ENCODE assay signal across 22 cellular contexts in genomic region chr1:86906419-86906818, GRCh38.
DNase-seq lines count a peak whose midpoint lies in the region; ATAC-seq and TF ChIP-seq lines count a peak whose summit lies in the region.
"Had no signal": no experiment of that assay in that cellular context is flagged by ENCODE, and none has a peak within 500 bp of the region (broad histone marks: within the 10 kb centered on the region; RNA-seq: fewer than 3 reads in every experiment).

No MANE protein-coding gene starts in this region.

- DNase-seq in DMS153 treated with DMSO at 0.1 percent for 48 hours (lab: John Stamatoyannopoulos, UW; ENCODE audit: unreplicated experiment) (peak; percentile 45), LNCaP clone FGC (ENCODE audit: low read depth) (peak; percentile 78), NCI-H69 (lab: John Stamatoyannopoulos, UW) (peak; percentile 51), iris pigment epithelial cell (ENCODE audit: low read depth) (peak; percentile 21), DMS53 treated with DMSO at 0.1 percent for 48 hours (lab: John Stamatoyannopoulos, UW; ENCODE audit: unreplicated experiment) (no peak), NCI-H1048 (lab: John Stamatoyannopoulos, UW) (no peak)
- DNase-seq in activated CD4-positive, alpha-beta T cell treated with anti-CD3 and anti-CD28 coated beads for 48 hours = no peak
- no peak for DNase-seq in stimulated activated naive CD8-positive, alpha-beta T cell treated with anti-CD3 and anti-CD28 coated beads, Interleukin-15, amount 100 ng/mL, for 72 hours
- DNase-seq: activated CD4-positive, alpha-beta memory T cell treated with anti-CD3 and anti-CD28 coated beads, Interleukin-2, amount 10 ng/mL, durations not matched to agents 7 days and 5 days; activated naive CD4-positive, alpha-beta T cell; activated T-cell treated with anti-CD3 and anti-CD28 coated beads, Interleukin-2, amount 50 U/mL, for 1 hour; amygdala; central memory CD4-positive, alpha-beta T cell; GDM1; midbrain; NCI-H2227 treated with DMSO at 0.1 percent for 48 hours; nephron progenitor cell; Right ventricle myocardium superior; stimulated activated naive CD8-positive, alpha-beta T cell treated with anti-CD3 and anti-CD28 coated beads, Interleukin-15, Interleukin-2, amounts not matched to agents 100 U/mL and 50 U/mL, for 24 hours; trophoblast cell had no signal

- no peaks in the 10 kb centered on the region for H3K27me3 Mint-ChIP-seq in stimulated activated naive CD8-positive, alpha-beta T cell treated with anti-CD3 and anti-CD28 coated beads, Interleukin-15, amount 100 ng/mL, for 72 hours
- H3K27me3 Mint-ChIP-seq: activated CD4-positive, alpha-beta memory T cell treated with anti-CD3 and anti-CD28 coated beads, Interleukin-2, amount 10 ng/mL, durations not matched to agents 7 days and 5 days had no signal

- no peak for ATAC-seq in stimulated activated naive CD8-positive, alpha-beta T cell treated with anti-CD3 and anti-CD28 coated beads, Interleukin-15, amount 100 ng/mL, for 72 hours
- ATAC-seq: esophagus mucosa; left lobe of liver; stimulated activated naive CD8-positive, alpha-beta T cell treated with anti-CD3 and anti-CD28 coated beads, Interleukin-15, Interleukin-2, amounts not matched to agents 100 U/mL and 50 U/mL, for 24 hours had no signal

- H3K27ac Mint-ChIP-seq in stimulated activated naive CD8-positive, alpha-beta T cell treated with anti-CD3 and anti-CD28 coated beads, Interleukin-15, amount 100 ng/mL, for 72 hours = no peak overlapping the region
- H3K27ac Mint-ChIP-seq: activated CD4-positive, alpha-beta memory T cell treated with anti-CD3 and anti-CD28 coated beads, Interleukin-2, amount 10 ng/mL, durations not matched to agents 7 days and 5 days; nephron progenitor cell had no signal

- no peak overlapping the region for H3K4me3 ChIP-seq in LNCaP clone FGC (ENCODE audit: low read depth, low read length)

- no peak overlapping the region for H3K4me3 Mint-ChIP-seq in stimulated activated naive CD8-positive, alpha-beta T cell treated with anti-CD3 and anti-CD28 coated beads, Interleukin-15, amount 100 ng/mL, for 72 hours
- H3K4me3 Mint-ChIP-seq: activated CD4-positive, alpha-beta memory T cell treated with anti-CD3 and anti-CD28 coated beads, Interleukin-2, amount 10 ng/mL, durations not matched to agents 7 days and 5 days; nephron progenitor cell had no signal

- H3K4me1 Mint-ChIP-seq in stimulated activated naive CD8-positive, alpha-beta T cell treated with anti-CD3 and anti-CD28 coated beads, Interleukin-15, amount 100 ng/mL, for 72 hours = peaks cover 33% of the 10 kb centered on the region

- no peaks in the 10 kb centered on the region for H3K9me3 Mint-ChIP-seq in stimulated activated naive CD8-positive, alpha-beta T cell treated with anti-CD3 and anti-CD28 coated beads, Interleukin-15, amount 100 ng/mL, for 72 hours
- H3K9me3 Mint-ChIP-seq: activated CD4-positive, alpha-beta memory T cell treated with anti-CD3 and anti-CD28 coated beads, Interleukin-2, amount 10 ng/mL, durations not matched to agents 7 days and 5 days had no signal

- no peak for TF ChIP-seq CTCF in LNCaP clone FGC (IDR thresholded peaks at IDR 0.05; ENCODE audit: control insufficient read depth, extremely low read depth, insufficient read depth)

Comparison
In these comparisons a context has a peak if more than half of its experiments do, and no peak if none do; other contexts are left out.
1. DNase-seq: peak in DMS153 treated with DMSO at 0.1 percent for 48 hours (single experiment), LNCaP clone FGC (single experiment), NCI-H69 (single experiment) and iris pigment epithelial cell (single experiment); none in activated CD4-positive, alpha-beta T cell treated with anti-CD3 and anti-CD28 coated beads for 48 hours (single experiment), DMS53 treated with DMSO at 0.1 percent for 48 hours (single experiment), NCI-H1048 (single experiment) and stimulated activated naive CD8-positive, alpha-beta T cell treated with anti-CD3 and anti-CD28 coated beads, Interleukin-15, amount 100 ng/mL, for 72 hours (0 of 2).